Comparison of ENCODE assay signal across 9 cellular contexts in the genomic region with DNA sequence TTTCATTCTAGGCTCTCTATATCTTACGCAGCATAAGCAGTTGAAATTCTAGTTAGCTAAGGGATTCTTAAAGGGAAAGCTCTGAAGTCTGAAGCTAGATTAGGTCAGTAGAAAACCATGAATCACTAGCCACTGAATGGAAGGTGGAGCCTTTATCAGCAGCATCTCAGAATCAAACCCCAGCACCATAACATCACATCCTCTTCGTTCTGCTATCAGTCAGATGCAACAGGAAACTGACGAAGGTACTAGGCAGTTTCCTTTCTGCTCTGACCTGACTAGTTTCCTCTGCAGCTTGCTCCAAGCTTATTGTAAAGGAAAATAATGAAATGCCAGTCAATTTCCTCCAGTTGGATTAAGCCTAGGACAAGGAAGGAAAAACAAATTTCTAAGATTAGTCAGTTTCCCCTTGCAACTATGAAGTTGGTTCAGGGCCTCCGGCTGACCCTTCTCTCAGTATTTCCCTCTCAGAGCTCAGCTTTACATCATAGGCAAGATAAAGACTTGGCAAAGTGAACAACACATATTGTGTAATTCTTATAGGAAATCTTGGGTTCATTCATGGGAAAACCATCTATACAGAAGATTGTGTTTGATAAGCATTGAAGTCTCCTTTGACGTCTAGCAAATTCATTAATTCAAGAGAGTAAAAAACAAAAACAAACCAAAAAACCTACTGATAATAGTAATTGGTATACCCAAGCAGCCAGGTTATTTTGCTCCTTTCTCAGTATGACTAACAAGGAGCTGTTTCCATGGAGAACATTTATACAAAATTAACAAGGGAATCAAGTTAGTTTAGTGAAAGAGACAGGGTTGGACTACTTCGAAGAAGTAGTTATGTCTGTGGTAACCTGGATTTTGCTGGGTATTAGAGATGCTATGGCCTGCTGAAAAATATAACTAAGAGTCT. TPM values are rescaled to one million over a fixed set of nuclear protein-coding genes. Genes with fewer than 3 reads are reported as not detected.
A peak's percentile ranks its signal among the peaks of the same experiment; 100 is the strongest.
DNase-seq lines count a peak whose midpoint lies in the region; ATAC-seq, FAIRE-seq and TF ChIP-seq lines count a peak whose summit lies in the region.
"Had no signal": no experiment of that assay in that cellular context is flagged by ENCODE, and none has a peak within 500 bp of the region (broad histone marks: within the 10 kb centered on the region; RNA-seq: fewer than 3 reads in every experiment).

No MANE protein-coding gene starts in this region.

- no peak for TF ChIP-seq CTCF in Panc1 (IDR thresholded peaks at IDR 0.05)
- TF ChIP-seq CTCF in keratinocyte (optimal IDR thresholded peaks at IDR 0.05 in 1 of 3, IDR thresholded peaks at IDR 0.05 in 1 of 3, conservative IDR thresholded peaks at IDR 0.05 in 1 of 3; ENCODE audit: extremely low read depth in 1 of 3, insufficient read depth in 2 of 3, low read length in 3 of 3): no peak

- H3K36me3 Mint-ChIP-seq in activated naive CD4-positive, alpha-beta T cell treated with anti-CD3 and anti-CD28 coated beads, Interleukin-2, amount 50 U/mL, for 72 hours: peaks cover 5 to 6% of the 10 kb centered on the region in 2 donors
- H3K36me3 Mint-ChIP-seq in stimulated activated effector memory CD8-positive, alpha-beta T cell treated with anti-CD3 and anti-CD28 coated beads, Interleukin-12 subunit alpha, Interleukin-12 subunit beta, amount 100 ng/mL, for 72 hours: no peaks in the 10 kb centered on the region
- H3K36me3 Mint-ChIP-seq: brain had no signal

- dilution Hi-C loops in keratinocyte (cut with MboI; ENCODE audit: extremely low pct_ligation_motif_present, low sequenced_read_pairs): no loop called here

- H2AFZ ChIP-seq in keratinocyte (ENCODE audit: control insufficient read depth, low read length): peak overlapping the region; percentile 24

- DNase-seq in Panc1 (ENCODE audit: low read depth, low spot score) (no peak), keratinocyte (ENCODE audit: low read depth, low spot score) (peak; percentile 73), NCI-H1417 (lab: John Stamatoyannopoulos, UW) (no peak), NCI-H1105 (lab: John Stamatoyannopoulos, UW) (no peak)
- peak; percentile 38 to 58 for DNase-seq in activated naive CD4-positive, alpha-beta T cell treated with anti-CD3 and anti-CD28 coated beads, Interleukin-2, amount 50 U/mL, for 72 hours (ENCODE audit: low spot score in 2 of 2)
- DNase-seq in stimulated activated effector memory CD8-positive, alpha-beta T cell treated with anti-CD3 and anti-CD28 coated beads, Interleukin-12 subunit alpha, Interleukin-12 subunit beta, amount 100 ng/mL, for 72 hours (ENCODE audit: low spot score in 2 of 2): peak; percentile 24 to 75

- no peaks in the 10 kb centered on the region for H3K9me3 ChIP-seq in Panc1 (ENCODE audit: control insufficient read depth, insufficient read depth, low read depth, low read length)
- no peaks in the 10 kb centered on the region for H3K9me3 ChIP-seq in keratinocyte (ENCODE audit: control insufficient read depth, low read depth, low read length)

- H3K27ac Mint-ChIP-seq in activated naive CD4-positive, alpha-beta T cell treated with anti-CD3 and anti-CD28 coated beads, Interleukin-2, amount 50 U/mL, for 72 hours: peak overlapping the region; percentile 95 to 98
- H3K27ac Mint-ChIP-seq in stimulated activated effector memory CD8-positive, alpha-beta T cell treated with anti-CD3 and anti-CD28 coated beads, Interleukin-12 subunit alpha, Interleukin-12 subunit beta, amount 100 ng/mL, for 72 hours: peak overlapping the region; percentile 94

- H3K9me3 Mint-ChIP-seq in activated naive CD4-positive, alpha-beta T cell treated with anti-CD3 and anti-CD28 coated beads, Interleukin-2, amount 50 U/mL, for 72 hours: peaks cover 0 to 4% of the 10 kb centered on the region in 2 donors
- H3K9me3 Mint-ChIP-seq in stimulated activated effector memory CD8-positive, alpha-beta T cell treated with anti-CD3 and anti-CD28 coated beads, Interleukin-12 subunit alpha, Interleukin-12 subunit beta, amount 100 ng/mL, for 72 hours: no peaks in the 10 kb centered on the region

- peak overlapping the region; percentile 54 for H3K4me3 Mint-ChIP-seq in stimulated activated effector memory CD8-positive, alpha-beta T cell treated with anti-CD3 and anti-CD28 coated beads, Interleukin-12 subunit alpha, Interleukin-12 subunit beta, amount 100 ng/mL, for 72 hours
- H3K4me3 Mint-ChIP-seq: brain had no signal

- peak; percentile 99 for FAIRE-seq in keratinocyte (lab: Jason Lieb, UNC)

- H3K4me1 Mint-ChIP-seq in stimulated activated effector memory CD8-positive, alpha-beta T cell treated with anti-CD3 and anti-CD28 coated beads, Interleukin-12 subunit alpha, Interleukin-12 subunit beta, amount 100 ng/mL, for 72 hours: peaks cover 32% of the 10 kb centered on the region

- peak overlapping the region; percentile 76 for H3K9ac ChIP-seq in keratinocyte (ENCODE audit: control insufficient read depth, extremely low read depth, insufficient read depth, low read length)

- H3K79me2 ChIP-seq in keratinocyte (ENCODE audit: control insufficient read depth, insufficient read depth, low read length): no peaks in the 10 kb centered on the region

- H3K4me3 ChIP-seq in Panc1 (ENCODE audit: low read depth in 2 of 2, low read length in 2 of 2) (no peak overlapping the region), keratinocyte (ENCODE audit: control insufficient read depth in 2 of 3, extremely low read depth in 1 of 3, insufficient read depth in 2 of 3, low read depth in 1 of 3, low read length in 3 of 3) (peak overlapping the region in 2 of 3 experiments; percentile 21 to 51)

- H3K36me3 ChIP-seq in Panc1 (ENCODE audit: control insufficient read depth, insufficient read depth, low read length) (no peaks in the 10 kb centered on the region), keratinocyte (ENCODE audit: control insufficient read depth in 2 of 2, extremely low read depth in 1 of 2, insufficient read depth in 2 of 2, low read length in 2 of 2) (no peaks in the 10 kb centered on the region)

- intact Hi-C loops in Panc1 (cut with micrococcal nuclease; ENCODE audit: unreplicated experiment): no loop called here

- peak; percentile 99 for ATAC-seq in GM18502 (IDR thresholded peaks at IDR 0.05; ENCODE audit: poor library complexity, unreplicated experiment)
- ATAC-seq in HG02759 (IDR thresholded peaks at IDR 0.05; ENCODE audit: unreplicated experiment): peak; percentile 93
- peak; percentile 81 for ATAC-seq in Panc1
- peak; percentile 99 for ATAC-seq in activated naive CD4-positive, alpha-beta T cell treated with anti-CD3 and anti-CD28 coated beads, Interleukin-2, amount 50 U/mL, for 72 hours
- ATAC-seq in stimulated activated effector memory CD8-positive, alpha-beta T cell treated with anti-CD3 and anti-CD28 coated beads, Interleukin-12 subunit alpha, Interleukin-12 subunit beta, amount 100 ng/mL, for 72 hours: peak; percentile 100

- H3K4me2 ChIP-seq in keratinocyte (ENCODE audit: control insufficient read depth, extremely low read depth, insufficient read depth, low read depth, low read length): peak overlapping the region; percentile 72

- H3K4me1 ChIP-seq in Panc1 (ENCODE audit: control insufficient read depth, insufficient read depth, low read length) (no peaks in the 10 kb centered on the region; the same call in 1 of the 2 replicates), keratinocyte (ENCODE audit: control insufficient read depth, extremely low read depth, insufficient read depth, low read length) (peaks cover 34% of the 10 kb centered on the region)

- POLR2A ChIA-PET in Panc1 (lab: Charles Lee): no interaction called here

- no peaks in the 10 kb centered on the region for H4K20me1 ChIP-seq in keratinocyte (ENCODE audit: control insufficient read depth, extremely low read depth, insufficient read depth, low read length)

- CTCF ChIA-PET in Panc1 (lab: Charles Lee): no interaction called here

- in situ Hi-C loops in Panc1 (cut with HindIII; ENCODE audit: low pct_unique_long_range_greater_than_20kb, low sequenced_read_pairs): no loop called here

- H3K9me1 ChIP-seq in keratinocyte (ENCODE audit: control insufficient read depth, extremely low read depth, insufficient read depth, low read length): no peaks in the 10 kb centered on the region

- no peaks in the 10 kb centered on the region for H3K27me3 ChIP-seq in Panc1 (ENCODE audit: control insufficient read depth, insufficient read depth, low read length)
- no peaks in the 10 kb centered on the region for H3K27me3 ChIP-seq in keratinocyte (ENCODE audit: control insufficient read depth, extremely low read depth, insufficient read depth, low read length)

- BruUV-seq in Panc1 (replicated peaks; lab: Mats Ljungman, UMichigan): no TSS peak

- H3K27ac ChIP-seq in Panc1 (ENCODE audit: low read length): no peak overlapping the region; the same call in 1 of the 2 replicates
- peak overlapping the region; percentile 93 for H3K27ac ChIP-seq in keratinocyte (ENCODE audit: control insufficient read depth, insufficient read depth, low read length)

RNA-seq across cellular contexts. Expression of gene CFAP54, which starts 43.4 kb away (rescaled TPM):
- total RNA-seq in Panc1 (2021; ENCODE audit: unreplicated experiment): 0.64 TPM
- polyA plus RNA-seq in Panc1 (2012; ENCODE audit: insufficient read length): 0.82 TPM
- total RNA-seq in activated naive CD4-positive, alpha-beta T cell treated with anti-CD3 and anti-CD28 coated beads, Interleukin-2, amount 50 U/mL, for 72 hours: under 1 TPM; 0.30 to 0.31 TPM
- 0.46 to 1.2 TPM (median 0.77 TPM) in 3 replicates for polyA plus RNA-seq in keratinocyte
- polyA plus RNA-seq in keratinocyte (2011; ENCODE audit: low read depth): 0.35 TPM
- polyA plus RNA-seq in keratinocyte (2011; cell fraction: cytosol; rRNA removed): 0.21 and 0.35 TPM in 2 replicates
- 0.84 and 1.1 TPM in 2 replicates for polyA plus RNA-seq in keratinocyte (2011; cell fraction: nucleus; rRNA removed)
- 0.89 TPM in 1 of 2 replicates, not detected in the other for polyA plus RNA-seq in keratinocyte (2012; ENCODE audit: low replicate concordance)
- 0.79 to 4.8 TPM (median 4.4 TPM) in 3 replicates for polyA minus RNA-seq in keratinocyte
- 1.3 TPM for polyA minus RNA-seq in keratinocyte (2011; cell fraction: cytosol; rRNA and poly(A)+ RNA removed)
- polyA minus RNA-seq in keratinocyte (2011; cell fraction: nucleus; rRNA and poly(A)+ RNA removed): 1.1 and 3.5 TPM in 2 replicates

RNA-seq across cellular contexts. Expression of gene CDK17, which starts 45.8 kb away (rescaled TPM):
- total RNA-seq in Panc1 (2021; ENCODE audit: unreplicated experiment): 23.2 TPM
- 9.9 TPM for polyA plus RNA-seq in Panc1 (2012; ENCODE audit: insufficient read length)
- total RNA-seq in activated naive CD4-positive, alpha-beta T cell treated with anti-CD3 and anti-CD28 coated beads, Interleukin-2, amount 50 U/mL, for 72 hours: 10 to 100 TPM; 43.5 to 51.0 TPM
- polyA plus RNA-seq in keratinocyte: 19.9 to 33.0 TPM (median 30.1 TPM) in 3 replicates
- 12.3 TPM for polyA plus RNA-seq in keratinocyte (2011; ENCODE audit: low read depth)
- polyA plus RNA-seq in keratinocyte (2011; cell fraction: cytosol; rRNA removed): 11.9 and 32.5 TPM in 2 replicates
- 43.8 and 49.5 TPM in 2 replicates for polyA plus RNA-seq in keratinocyte (2011; cell fraction: nucleus; rRNA removed)
- 12.8 and 22.9 TPM in 2 replicates for polyA plus RNA-seq in keratinocyte (2012; ENCODE audit: low replicate concordance)
- polyA minus RNA-seq in keratinocyte: 9.7 to 82.1 TPM (median 49.8 TPM) in 3 replicates
- polyA minus RNA-seq in keratinocyte (2011; cell fraction: cytosol; rRNA and poly(A)+ RNA removed): 42.0 TPM
- 66.5 and 134 TPM in 2 replicates for polyA minus RNA-seq in keratinocyte (2011; cell fraction: nucleus; rRNA and poly(A)+ RNA removed)

Comparison
In these comparisons a context has a peak if more than half of its experiments do, and no peak if none do; other contexts are left out.
1. DNase-seq: peak in activated naive CD4-positive, alpha-beta T cell treated with anti-CD3 and anti-CD28 coated beads, Interleukin-2, amount 50 U/mL, for 72 hours (2 of 2), keratinocyte (single experiment) and stimulated activated effector memory CD8-positive, alpha-beta T cell treated with anti-CD3 and anti-CD28 coated beads, Interleukin-12 subunit alpha, Interleukin-12 subunit beta, amount 100 ng/mL, for 72 hours (2 of 2); none in Panc1 (single experiment), NCI-H1417 (0 of 3) and NCI-H1105 (single experiment).
2. H3K4me3 ChIP-seq: peak in keratinocyte (2 of 3); none in Panc1 (0 of 2).
3. Peak in every context shown above with its lines, with median percentiles within 50 percentile points of each other: ATAC-seq.